ENCODE assay signal across 9 cellular contexts in the genomic region with DNA sequence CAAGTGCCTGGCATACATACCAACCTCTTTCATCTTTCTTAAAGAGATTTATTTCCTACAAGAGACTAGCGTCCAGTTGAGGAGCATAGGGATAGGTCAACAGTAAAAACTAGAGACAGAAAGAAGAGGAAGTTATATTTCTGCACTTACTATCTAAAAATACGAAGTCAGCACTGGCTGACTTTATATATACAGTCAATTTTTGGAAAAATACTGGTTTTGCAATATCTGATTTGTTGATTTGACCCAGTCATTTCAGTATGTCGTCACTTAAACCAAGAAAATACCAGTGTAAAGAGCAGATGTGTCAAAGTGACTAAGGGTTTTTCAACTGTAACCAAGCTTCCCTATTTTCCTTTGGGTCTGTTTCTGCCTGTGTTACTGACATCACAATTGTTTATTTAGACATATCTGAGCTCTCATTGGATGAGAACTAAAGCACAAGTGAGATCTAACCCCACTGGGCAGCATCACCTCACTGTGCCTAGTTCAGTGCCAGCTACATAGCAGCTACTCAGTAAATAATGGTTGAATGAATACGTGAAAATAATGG. TPM values are rescaled to one million over a fixed set of nuclear protein-coding genes. Genes with fewer than 3 reads are reported as not detected.
A peak's percentile ranks its signal among the peaks of the same experiment; 100 is the strongest.
DNase-seq lines count a peak whose midpoint lies in the region; ATAC-seq and TF ChIP-seq lines count a peak whose summit lies in the region.
"Had no signal": no experiment of that assay in that cellular context is flagged by ENCODE, and none has a peak within 500 bp of the region (broad histone marks: within the 10 kb centered on the region; RNA-seq: fewer than 3 reads in every experiment).

No MANE protein-coding gene starts in this region.

- CTCF ChIA-PET in GM10248 (lab: Yijun Ruan, JAX): interaction anchor here (0.9 to 2.9 kb wide), 8 partner anchors 9 to 93 kb away, joined by 3 to 16 read pairs (median 4); partner anchors contain the start of gene CYTIP

- POLR2A ChIA-PET in GM10248 (lab: Yijun Ruan, JAX): interaction anchor here (0.9 to 2.1 kb wide), 3 partner anchors 11 to 95 kb away, joined by 3 to 13 read pairs (median 4); partner anchors contain the start of gene ERMN

- peak; percentile 56 for DNase-seq in GF-D8 (lab: John Stamatoyannopoulos, UW)
- peak; percentile 92 for DNase-seq in SKM-1 treated with dmso at 0.1 percent for 144 hours (lab: John Stamatoyannopoulos, UW; ENCODE audit: unreplicated experiment)
- no peak for DNase-seq in left lung
- DNase-seq in NCI-H1930 (lab: John Stamatoyannopoulos, UW): no peak
- no peak for DNase-seq in GM10248 (ENCODE audit: extremely low spot score)
- no peak for DNase-seq in NCI-H526 treated with DMSO at 0.1 percent for 48 hours (lab: John Stamatoyannopoulos, UW)
- no peak for DNase-seq in stimulated activated naive CD4-positive, alpha-beta T cell treated with Interleukin-2 at 50 U/mL for 16 hours (lab: John Stamatoyannopoulos, UW)

- peak overlapping the region; percentile 65 to 93 for H3K27ac ChIP-seq in left lung

- peaks cover 0 to 17% of the 10 kb centered on the region in 2 donors for H3K36me3 ChIP-seq in left lung

- H3K4me1 ChIP-seq in left lung: peaks cover 0 to 61% of the 10 kb centered on the region in 2 donors

- H3K27me3 ChIP-seq in left lung: no peaks in the 10 kb centered on the region

- peaks cover 0 to 8% of the 10 kb centered on the region in 2 donors for H3K9me3 ChIP-seq in left lung

- H3K4me3 ChIP-seq in left lung: no peak overlapping the region

- no peak for TF ChIP-seq CTCF in left lung (IDR thresholded peaks at IDR 0.05)
- no peak for TF ChIP-seq CTCF in GM10248 (IDR thresholded peaks at IDR 0.05; ENCODE audit: control extremely low read depth, extremely low read depth, low read depth, missing control alignments)

- intact Hi-C loops in left lung (cut with DNase I): no loop called here

- peak; percentile 52 for ATAC-seq in HG02588 (IDR thresholded peaks at IDR 0.05; ENCODE audit: unreplicated experiment)
- ATAC-seq in left lung: peak; percentile 76
- ATAC-seq: HCT116 had no signal

RNA-seq across cellular contexts. Expression of gene CYTIP, which starts 23.0 kb away (rescaled TPM):
- total RNA-seq in left lung: 10 to 100 TPM; 10.9 to 25.1 TPM

Comparison
In these comparisons a context has a peak if more than half of its experiments do, and no peak if none do; other contexts are left out.
1. DNase-seq: peak in GF-D8 (single experiment) and SKM-1 treated with dmso at 0.1 percent for 144 hours (single experiment); none in left lung (0 of 2), NCI-H1930 (0 of 2), GM10248 (single experiment), NCI-H526 treated with DMSO at 0.1 percent for 48 hours (single experiment) and stimulated activated naive CD4-positive, alpha-beta T cell treated with Interleukin-2 at 50 U/mL for 16 hours (single experiment).